9 cellular contexts compared by ENCODE assay signal in genomic region chr4:74682567-74683359, GRCh38.
DNase-seq lines count a peak whose midpoint lies in the region; ATAC-seq and TF ChIP-seq lines count a peak whose summit lies in the region.
"Had no signal": no experiment of that assay in that cellular context is flagged by ENCODE, and none has a peak within 500 bp of the region (broad histone marks: within the 10 kb centered on the region; RNA-seq: fewer than 3 reads in every experiment).

No MANE protein-coding gene starts in this region.

- no peaks in the 10 kb centered on the region for H3K79me2 ChIP-seq in GM23338 (replicated peaks; ENCODE audit: insufficient read depth)

- H4K20me1 ChIP-seq in GM23338 (replicated peaks; ENCODE audit: insufficient read depth) = no peaks in the 10 kb centered on the region

- H3K36me3 Mint-ChIP-seq in GM23338 (ENCODE audit: low read depth) = no peaks in the 10 kb centered on the region
- H3K36me3 Mint-ChIP-seq in stimulated activated effector memory CD8-positive, alpha-beta T cell treated with anti-CD3 and anti-CD28 coated beads, Interleukin-12 subunit alpha, Interleukin-12 subunit beta, amount 100 ng/mL, for 72 hours = no peaks in the 10 kb centered on the region
- peaks cover 0 to 3% (median 0%) of the 10 kb centered on the region in 3 donors for H3K36me3 Mint-ChIP-seq in immature natural killer cell

- H2AFZ ChIP-seq in GM23338 = peak overlapping the region; percentile 29; the same call in 1 of the 2 replicates

- no peak overlapping the region for H3K4me2 ChIP-seq in GM23338

- H3K27ac ChIP-seq in GM23338 (ENCODE audit: low read depth) = no peak overlapping the region

- peak overlapping the region; percentile 89 for H3K27ac Mint-ChIP-seq in GM23338
- H3K27ac Mint-ChIP-seq in stimulated activated effector memory CD8-positive, alpha-beta T cell treated with anti-CD3 and anti-CD28 coated beads, Interleukin-12 subunit alpha, Interleukin-12 subunit beta, amount 100 ng/mL, for 72 hours = no peak overlapping the region
- no peak overlapping the region for H3K27ac Mint-ChIP-seq in immature natural killer cell
- H3K27ac Mint-ChIP-seq: nephron had no signal

- H3K4me1 Mint-ChIP-seq in GM23338 = 0 out of 3 replicates have a peak, but pooled peaks cover 3% of the 10 kb centered on the region
- no peaks in the 10 kb centered on the region for H3K4me1 Mint-ChIP-seq in stimulated activated effector memory CD8-positive, alpha-beta T cell treated with anti-CD3 and anti-CD28 coated beads, Interleukin-12 subunit alpha, Interleukin-12 subunit beta, amount 100 ng/mL, for 72 hours
- no peaks in the 10 kb centered on the region for H3K4me1 Mint-ChIP-seq in immature natural killer cell
- H3K4me1 Mint-ChIP-seq: nephron had no signal

- no peaks in the 10 kb centered on the region for H3K27me3 ChIP-seq in GM23338 (ENCODE audit: insufficient read depth)

- no peak overlapping the region for H3K4me3 Mint-ChIP-seq in GM23338
- no peak overlapping the region for H3K4me3 Mint-ChIP-seq in stimulated activated effector memory CD8-positive, alpha-beta T cell treated with anti-CD3 and anti-CD28 coated beads, Interleukin-12 subunit alpha, Interleukin-12 subunit beta, amount 100 ng/mL, for 72 hours
- H3K4me3 Mint-ChIP-seq in immature natural killer cell = no peak overlapping the region
- H3K4me3 Mint-ChIP-seq: nephron had no signal

- H3K9me2 ChIP-seq in GM23338 (ENCODE audit: insufficient read depth) = peaks cover 7% of the 10 kb centered on the region; the same call in 1 of the 2 replicates

- H3K4me3 ChIP-seq in GM23338 = no peak overlapping the region
- no peak overlapping the region for H3K4me3 ChIP-seq in fibroblast of villous mesenchyme (ENCODE audit: low read depth, low read length)

- no peaks in the 10 kb centered on the region for H3F3A ChIP-seq in GM23338 (replicated peaks; ENCODE audit: low read depth)

- no peak for TF ChIP-seq CTCF in GM23338 (conservative IDR thresholded peaks at IDR 0.05; ENCODE audit: low read depth in 2 of 2)
- no peak for TF ChIP-seq CTCF in fibroblast of villous mesenchyme (IDR thresholded peaks at IDR 0.05; ENCODE audit: insufficient read depth, low read depth, low read length)

- peak; percentile 31 for DNase-seq in GM23338 (ENCODE audit: low spot score)
- DNase-seq in SK-N-DZ (ENCODE audit: low spot score) = peak; percentile 2
- DNase-seq in fibroblast of villous mesenchyme (ENCODE audit: low read depth) = peak; percentile 86
- no peak for DNase-seq in stimulated activated effector memory CD8-positive, alpha-beta T cell treated with anti-CD3 and anti-CD28 coated beads, Interleukin-12 subunit alpha, Interleukin-12 subunit beta, amount 100 ng/mL, for 72 hours (ENCODE audit: low spot score in 2 of 2)
- no peak for DNase-seq in central memory CD4-positive, alpha-beta T cell
- no peak for DNase-seq in immature natural killer cell

- no peaks in the 10 kb centered on the region for H3K9me3 Mint-ChIP-seq in GM23338
- no peaks in the 10 kb centered on the region for H3K9me3 Mint-ChIP-seq in stimulated activated effector memory CD8-positive, alpha-beta T cell treated with anti-CD3 and anti-CD28 coated beads, Interleukin-12 subunit alpha, Interleukin-12 subunit beta, amount 100 ng/mL, for 72 hours
- H3K9me3 Mint-ChIP-seq in immature natural killer cell = peaks cover 0 to 1% (median 0%) of the 10 kb centered on the region in 6 donors

- no peaks in the 10 kb centered on the region for H3K36me3 ChIP-seq in GM23338 (ENCODE audit: insufficient read depth)

- H3K27me3 Mint-ChIP-seq in GM23338 (ENCODE audit: insufficient read depth, low read depth, poor library complexity) = no peaks in the 10 kb centered on the region
- H3K27me3 Mint-ChIP-seq in immature natural killer cell (ENCODE audit: low read depth in 3 of 3) = peaks cover 0 to 2% (median 0%) of the 10 kb centered on the region in 3 donors

- H3K4me1 ChIP-seq in GM23338 (ENCODE audit: insufficient read depth) = no peaks in the 10 kb centered on the region

- peak; percentile 71 for ATAC-seq in GM23338
- peak; percentile 24 for ATAC-seq in stimulated activated effector memory CD8-positive, alpha-beta T cell treated with anti-CD3 and anti-CD28 coated beads, Interleukin-12 subunit alpha, Interleukin-12 subunit beta, amount 100 ng/mL, for 72 hours
- ATAC-seq in HG03457 (IDR thresholded peaks at IDR 0.05; ENCODE audit: unreplicated experiment) = no peak
- ATAC-seq in HG02970 (IDR thresholded peaks at IDR 0.05; ENCODE audit: low FRiP score, unreplicated experiment) = no peak

TF ChIP-seq in GM23338, 12 proteins besides CTCF, POLR2A, EP300 and RAD21:
- TF ChIP-seq EZH2 (IDR thresholded peaks at IDR 0.05; ENCODE audit: low read depth, unreplicated experiment) (no peak), EZH2phosphoT487 (IDR thresholded peaks at IDR 0.05; ENCODE audit: unreplicated experiment) (no peak), POLR2AphosphoS5 (IDR thresholded peaks at IDR 0.05; ENCODE audit: low read depth) (no peak)

Comparison
In these comparisons a context has a peak if more than half of its experiments do, and no peak if none do; other contexts are left out.
1. ATAC-seq: peak in GM23338 (single experiment) and stimulated activated effector memory CD8-positive, alpha-beta T cell treated with anti-CD3 and anti-CD28 coated beads, Interleukin-12 subunit alpha, Interleukin-12 subunit beta, amount 100 ng/mL, for 72 hours (single experiment); none in HG03457 (single experiment) and HG02970 (single experiment).
2. DNase-seq: peak in GM23338 (single experiment), SK-N-DZ (single experiment) and fibroblast of villous mesenchyme (single experiment); none in stimulated activated effector memory CD8-positive, alpha-beta T cell treated with anti-CD3 and anti-CD28 coated beads, Interleukin-12 subunit alpha, Interleukin-12 subunit beta, amount 100 ng/mL, for 72 hours (0 of 2), central memory CD4-positive, alpha-beta T cell (single experiment) and immature natural killer cell (0 of 3).